8 cellular contexts compared by ENCODE assay signal in the genomic region with DNA sequence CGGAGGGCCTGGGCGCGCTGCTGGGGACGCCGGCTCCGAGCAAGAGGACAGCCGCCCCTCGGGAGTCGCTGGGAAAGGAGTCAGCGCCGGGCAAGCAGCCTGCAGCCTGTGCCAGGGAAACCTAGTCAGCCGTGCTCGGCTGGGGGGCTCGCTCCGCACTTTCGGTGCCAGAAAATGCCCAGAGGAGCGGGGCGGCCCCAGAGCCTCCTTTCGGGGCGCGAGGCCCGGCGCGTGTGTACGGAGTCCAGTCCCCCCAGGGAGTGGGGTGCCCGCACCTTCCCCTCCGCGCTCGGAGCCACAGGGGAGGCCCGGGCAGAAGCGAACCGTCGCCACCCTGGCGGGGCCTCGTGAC.
DNase-seq lines count a peak whose midpoint lies in the region; ATAC-seq and TF ChIP-seq lines count a peak whose summit lies in the region.

No MANE protein-coding gene starts in this region.

- CTCF ChIA-PET in CD4-positive, alpha-beta T cell (lab: Charles Lee): no interaction called here
- CTCF ChIA-PET in RWPE1 (lab: Yijun Ruan, JAX): interaction anchor here (0.7 kb wide), 1 partner anchor 376 kb away, joined by 3 read pairs; no protein-coding TSS in a partner anchor

- H3K27me3 Mint-ChIP-seq in CD4-positive, alpha-beta T cell: no peaks in the 10 kb centered on the region
- H3K27me3 Mint-ChIP-seq in neural progenitor cell (ENCODE audit: insufficient read depth, low read depth): peaks cover 20% of the 10 kb centered on the region

- no peak overlapping the region for H3K9ac ChIP-seq in neural progenitor cell

- H3K79me2 ChIP-seq in neural progenitor cell (ENCODE audit: low read depth): no peaks in the 10 kb centered on the region

- H3K27ac Mint-ChIP-seq in CD4-positive, alpha-beta T cell: peak overlapping the region; percentile 92
- no peak overlapping the region for H3K27ac Mint-ChIP-seq in neural progenitor cell

- H3K27ac ChIP-seq in CD4-positive, alpha-beta T cell (ENCODE audit: low read depth, low read length): peak overlapping the region; percentile 48
- H3K27ac ChIP-seq in RWPE1: peak overlapping the region; percentile 56; the same call in 1 of the 2 replicates
- no peak overlapping the region for H3K27ac ChIP-seq in neural progenitor cell

- POLR2A ChIA-PET in CD4-positive, alpha-beta T cell (lab: Charles Lee): interaction anchor here (0.9 to 2.6 kb wide), 7 partner anchors 8 to 760 kb away, joined by 3 to 16 read pairs (median 6); partner anchors contain the start of genes AFG3L2, PTPN2 and SEH1L
- POLR2A ChIA-PET in RWPE1 (lab: Yijun Ruan, JAX; ENCODE audit: low non-redundant PET): no interaction called here

- no peaks in the 10 kb centered on the region for H3K4me1 ChIP-seq in neural progenitor cell

- TF ChIP-seq CTCF in CD4-positive, alpha-beta T cell (IDR thresholded peaks at IDR 0.05): no peak
- TF ChIP-seq CTCF in RWPE1 (conservative IDR thresholded peaks at IDR 0.05; ENCODE audit: low read depth) (no peak), fibroblast of pulmonary artery (IDR thresholded peaks at IDR 0.05; ENCODE audit: low read length, missing control alignments) (no peak), neural progenitor cell (IDR thresholded peaks at IDR 0.05) (no peak)

- intact Hi-C loops in CD4-positive, alpha-beta T cell (cut with DNase I, micrococcal nuclease): loop anchor here (1.0 to 10.0 kb wide), 5 partner anchors 23 to 762 kb away; partner anchors contain the start of genes AFG3L2 (in 1 of the 2), FAM210A (in 1 of the 2) and RNMT (in 1 of the 2)

- H3K4me3 ChIP-seq in fibroblast of pulmonary artery (replicated peaks; ENCODE audit: low read depth, low read length) (peak overlapping the region; percentile 56), neural progenitor cell (peak overlapping the region; percentile 41)

- DNase-seq in CD4-positive, alpha-beta T cell: no peak
- DNase-seq in RWPE1 (ENCODE audit: low spot score): no peak
- DNase-seq in fibroblast of pulmonary artery (ENCODE audit: low read depth): no peak
- no peak for DNase-seq in neural progenitor cell (ENCODE audit: low spot score)
- no peak for DNase-seq in DMS53 treated with DMSO at 0.1 percent for 48 hours (lab: John Stamatoyannopoulos, UW; ENCODE audit: unreplicated experiment)
- DNase-seq in amniotic stem cell (lab: John Stamatoyannopoulos, UW): no peak
- no peak for DNase-seq in T1000 (lab: John Stamatoyannopoulos, UW)

- H2AFZ ChIP-seq in neural progenitor cell (replicated peaks): peak overlapping the region; percentile 78

- ATAC-seq in CD4-positive, alpha-beta T cell (ENCODE audit: poor library complexity): peak; percentile 0
- ATAC-seq in GM21447 (IDR thresholded peaks at IDR 0.05; ENCODE audit: unreplicated experiment): peak; percentile 28

- H3K9me3 Mint-ChIP-seq in CD4-positive, alpha-beta T cell: no peaks in the 10 kb centered on the region
- H3K9me3 Mint-ChIP-seq in neural progenitor cell: peaks cover 26% of the 10 kb centered on the region

- H3K27me3 ChIP-seq in CD4-positive, alpha-beta T cell (ENCODE audit: control insufficient read depth, insufficient read depth, low read length): no peaks in the 10 kb centered on the region
- H3K27me3 ChIP-seq in neural progenitor cell: peaks cover 33% of the 10 kb centered on the region

- H3K9me3 ChIP-seq in CD4-positive, alpha-beta T cell (ENCODE audit: control insufficient read depth, low read length): no peaks in the 10 kb centered on the region
- no peaks in the 10 kb centered on the region for H3K9me3 ChIP-seq in neural progenitor cell (ENCODE audit: low read depth)

- no peaks in the 10 kb centered on the region for H3F3A ChIP-seq in neural progenitor cell (ENCODE audit: low read depth)

- H4K20me1 ChIP-seq in neural progenitor cell (ENCODE audit: low read depth): no peaks in the 10 kb centered on the region

- peaks cover 32% of the 10 kb centered on the region for H3K4me1 Mint-ChIP-seq in CD4-positive, alpha-beta T cell (ENCODE audit: low read depth)
- peaks cover 16% of the 10 kb centered on the region for H3K4me1 Mint-ChIP-seq in neural progenitor cell

- peak overlapping the region; percentile 98 for H3K4me3 Mint-ChIP-seq in CD4-positive, alpha-beta T cell
- peak overlapping the region; percentile 77 for H3K4me3 Mint-ChIP-seq in neural progenitor cell

- H3K36me3 Mint-ChIP-seq in CD4-positive, alpha-beta T cell (ENCODE audit: low read depth): peaks cover 13% of the 10 kb centered on the region
- peaks cover 9% of the 10 kb centered on the region for H3K36me3 Mint-ChIP-seq in neural progenitor cell

- H3K36me3 ChIP-seq in neural progenitor cell: no peaks in the 10 kb centered on the region

- H3K4me2 ChIP-seq in neural progenitor cell: peak overlapping the region; percentile 77
